ENCODE assay signal across 8 cellular contexts in genomic region chrX:12515384-12515783, GRCh38.
DNase-seq lines count a peak whose midpoint lies in the region; ATAC-seq, FAIRE-seq and TF ChIP-seq lines count a peak whose summit lies in the region.
"Not testable (repeated sequence)": the region's sequence is repeated elsewhere in the genome, so short reads cannot be mapped to it uniquely, and the experiment has no call there.

No MANE protein-coding gene starts in this region.

- FAIRE-seq in A549 (lab: Jason Lieb, UNC) = peak; percentile 72

- DNase-seq in A549 (ENCODE audit: low read depth in 1 of 2, low spot score in 1 of 2) = not testable (repeated sequence)

- H2AFZ ChIP-seq in OCI-LY1 (ENCODE audit: low read length) = not testable (repeated sequence)

- 13% methylated on average over 2 of the region's 2 CpGs for WGBS in A549 (ENCODE audit: missing lambda C conversion rate)

- H3K9me3 ChIP-seq in A549; OCI-LY1 (ENCODE audit: low read length): not testable (repeated sequence)

- H3K79me2 ChIP-seq in OCI-LY1 (ENCODE audit: insufficient read depth, low read length) = not testable (repeated sequence)

- CTCF ChIA-PET in A549 (lab: Yijun Ruan, JAX) = not testable (repeated sequence)

- H3K27me3 ChIP-seq in OCI-LY1 (ENCODE audit: insufficient read depth, low read length) = not testable (repeated sequence)

- H3K27ac ChIP-seq in A549 = not testable (repeated sequence)
- peak overlapping the region; percentile 49 for H3K27ac ChIP-seq in OCI-LY1 (ENCODE audit: low read depth, low read length, poor library complexity, severe bottlenecking)

- not testable (repeated sequence) for H4K20me1 ChIP-seq in OCI-LY1 (ENCODE audit: insufficient read depth, low read length)

- TF ChIP-seq EP300 in A549 (IDR thresholded peaks at IDR 0.05) = not testable (repeated sequence)

- not testable (repeated sequence) for H3K4me2 ChIP-seq in A549; OCI-LY1 (ENCODE audit: low read length)

- H3K4me1 ChIP-seq in A549 = not testable (repeated sequence)
- peaks cover 14% of the 10 kb centered on the region for H3K4me1 ChIP-seq in OCI-LY1 (ENCODE audit: insufficient read depth, low read length, severe bottlenecking)

- not testable (repeated sequence) for TF ChIP-seq RAD21 in A549 (conservative IDR thresholded peaks at IDR 0.05 in 1 of 2, IDR thresholded peaks at IDR 0.05 in 1 of 2)

- TF ChIP-seq POLR2A in A549 (IDR thresholded peaks at IDR 0.05; ENCODE audit: low read length) = not testable (repeated sequence)

- not testable (repeated sequence) for H3K4me3 ChIP-seq in A549; OCI-LY1 (ENCODE audit: low read depth, low read length, poor library complexity, severe bottlenecking)

- not testable (repeated sequence) for H3K9me2 ChIP-seq in OCI-LY1 (ENCODE audit: low read depth, low read length)

- POLR2A ChIA-PET in A549 (lab: Yijun Ruan, JAX) = not testable (repeated sequence)

- ATAC-seq in A549 = not testable (repeated sequence)
- ATAC-seq in GM18520 (IDR thresholded peaks at IDR 0.05; ENCODE audit: unreplicated experiment) (peak; percentile 80), GM19395 (IDR thresholded peaks at IDR 0.05; ENCODE audit: unreplicated experiment) (peak; percentile 100), GM21529 (IDR thresholded peaks at IDR 0.05; ENCODE audit: unreplicated experiment) (peak; percentile 99), HG02852 (IDR thresholded peaks at IDR 0.05; ENCODE audit: unreplicated experiment) (peak; percentile 81), HG03139 (IDR thresholded peaks at IDR 0.05; ENCODE audit: unreplicated experiment) (peak; percentile 96), HG03565 (IDR thresholded peaks at IDR 0.05; ENCODE audit: unreplicated experiment) (peak; percentile 83)

- not testable (repeated sequence) for H3K9ac ChIP-seq in OCI-LY1 (ENCODE audit: low read length)

- not testable (repeated sequence) for TF ChIP-seq CTCF in A549 (IDR thresholded peaks at IDR 0.05); OCI-LY1 (IDR thresholded peaks at IDR 0.05; ENCODE audit: low read length)

- H3F3A ChIP-seq in OCI-LY1 (ENCODE audit: insufficient read depth, low read length) = not testable (repeated sequence)

- H3K36me3 ChIP-seq in OCI-LY1 (ENCODE audit: insufficient read depth, low read length) = not testable (repeated sequence)
